In the genomic region with DNA sequence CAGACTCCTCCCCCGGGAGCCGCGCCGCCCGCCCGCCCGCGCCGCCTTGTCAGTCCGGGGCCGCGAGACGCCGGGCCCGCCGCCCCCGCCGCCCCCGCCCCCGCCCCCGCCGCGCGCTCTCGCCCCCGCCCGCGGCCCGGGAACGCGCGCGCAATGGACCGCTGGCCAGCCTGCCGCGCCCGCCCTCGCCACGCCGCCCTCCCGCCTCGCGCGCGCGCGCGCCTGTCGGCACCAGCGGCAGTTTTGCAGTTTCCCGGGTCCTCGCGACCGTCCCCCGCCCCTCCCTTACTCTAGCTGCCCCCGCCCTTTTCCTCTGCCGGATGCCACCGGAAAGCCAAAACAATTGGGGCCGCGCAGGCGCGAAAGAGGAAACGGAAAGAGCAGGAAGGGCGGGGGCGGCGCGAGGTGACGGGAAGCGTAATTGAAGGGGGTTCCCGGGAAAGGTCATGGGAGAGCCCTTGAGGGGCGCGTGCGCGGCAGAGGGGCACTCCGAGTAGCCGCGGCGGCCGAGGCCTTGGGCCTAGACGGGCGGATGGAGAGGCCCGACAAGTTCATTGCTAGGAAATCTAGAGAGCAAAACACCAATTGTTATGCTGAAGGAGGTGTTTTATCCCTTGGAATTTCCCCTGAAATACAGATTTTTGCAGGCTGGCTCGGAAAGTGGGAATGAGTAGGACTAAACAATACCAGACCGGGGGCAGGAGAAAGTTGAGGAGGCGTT, we compare ENCODE assay signal across 1 cellular context.
TF ChIP-seq lines count a peak whose summit lies in the region.

No MANE protein-coding gene starts in this region.

TF ChIP-seq in H1, 55 proteins besides CTCF, POLR2A, EP300 and RAD21 (continued from another document):
- TF ChIP-seq YY1 (IDR thresholded peaks at IDR 0.05; ENCODE audit: low read depth, low read length) (no peak), EGR1 (IDR thresholded peaks at IDR 0.05; ENCODE audit: borderline replicate concordance, low read depth, low read length) (peak; percentile 81), TCF12 (IDR thresholded peaks at IDR 0.05; ENCODE audit: low read depth, low read length) (no peak), E2F6 (IDR thresholded peaks at IDR 0.05) (peak; percentile 81), POU5F1 (IDR thresholded peaks at IDR 0.05; ENCODE audit: low read depth, low read length) (no peak), TBP (IDR thresholded peaks at IDR 0.05; ENCODE audit: low read depth, low read length) (peak; percentile 72), POLR2AphosphoS5 (IDR thresholded peaks at IDR 0.05; ENCODE audit: low read depth, low read length) (peak; percentile 78), SIN3A (conservative IDR thresholded peaks at IDR 0.05 in 1 of 2, IDR thresholded peaks at IDR 0.05 in 1 of 2; ENCODE audit: low read depth in 1 of 2, low read length in 2 of 2) (no peak), NRF1 (IDR thresholded peaks at IDR 0.05; ENCODE audit: low read depth, low read length) (peak; percentile 56), KDM4A (IDR thresholded peaks at IDR 0.05; ENCODE audit: low read depth, low read length, severe bottlenecking) (peak; percentile 13), CREB1 (IDR thresholded peaks at IDR 0.05) (0 out of 2 replicates have a peak, but pooled peaks have one; percentile 41), ZNF274 (IDR thresholded peaks at IDR 0.05; ENCODE audit: borderline replicate concordance, extremely low read depth, low read length) (no peak), TAF7 (optimal IDR thresholded peaks at IDR 0.05; ENCODE audit: borderline replicate concordance, low read depth, low read length) (peak; percentile 49)
- TF ChIP-seq, protein P1, sequence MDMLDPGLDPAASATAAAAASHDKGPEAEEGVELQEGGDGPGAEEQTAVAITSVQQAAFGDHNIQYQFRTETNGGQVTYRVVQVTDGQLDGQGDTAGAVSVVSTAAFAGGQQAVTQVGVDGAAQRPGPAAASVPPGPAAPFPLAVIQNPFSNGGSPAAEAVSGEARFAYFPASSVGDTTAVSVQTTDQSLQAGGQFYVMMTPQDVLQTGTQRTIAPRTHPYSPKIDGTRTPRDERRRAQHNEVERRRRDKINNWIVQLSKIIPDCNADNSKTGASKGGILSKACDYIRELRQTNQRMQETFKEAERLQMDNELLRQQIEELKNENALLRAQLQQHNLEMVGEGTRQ (IDR thresholded peaks at IDR 0.05; ENCODE audit: low read length), result no peak; the same call in 1 of the 2 replicates
